ENCODE assay signal across 1 cellular context in genomic region chr5:153779852-153780251, GRCh38.
TF ChIP-seq lines count a peak whose summit lies in the region.

No MANE protein-coding gene starts in this region.

TF ChIP-seq in SK-N-SH, 30 proteins besides CTCF, POLR2A, EP300 and RAD21 (continued from another document):
- TF ChIP-seq REST (IDR thresholded peaks at IDR 0.05; ENCODE audit: low read depth, low read length) (no peak), USF1 (IDR thresholded peaks at IDR 0.05; ENCODE audit: borderline replicate concordance, low read depth) (no peak), ZBTB33 (IDR thresholded peaks at IDR 0.05; ENCODE audit: borderline replicate concordance, low read depth) (no peak), GATA2 (CRISPR knock-in tag; IDR thresholded peaks at IDR 0.05) (no peak), TCF12 (IDR thresholded peaks at IDR 0.05) (no peak), NRF1 (IDR thresholded peaks at IDR 0.05; ENCODE audit: low read depth, low read length) (no peak), ELF1 (IDR thresholded peaks at IDR 0.05) (no peak), IRF3 (IDR thresholded peaks at IDR 0.05; ENCODE audit: low read depth, low read length) (no peak), POLR2AphosphoS5 (IDR thresholded peaks at IDR 0.05; ENCODE audit: low read depth, low read length) (no peak), RFX5 (IDR thresholded peaks at IDR 0.05; ENCODE audit: low read length) (no peak), YY1 (IDR thresholded peaks at IDR 0.05; ENCODE audit: low read depth) (no peak), SMC3 (IDR thresholded peaks at IDR 0.05; ENCODE audit: low read depth, low read length) (no peak), MAX (IDR thresholded peaks at IDR 0.05; ENCODE audit: low read depth) (no peak), RXRA (IDR thresholded peaks at IDR 0.05; ENCODE audit: borderline replicate concordance, low read depth) (no peak), EZH2phosphoT487 (IDR thresholded peaks at IDR 0.05; ENCODE audit: borderline replicate concordance, low read depth) (no peak)
